In genomic region chr9:90556897-90557296, GRCh38 we compare ENCODE assay signal across 23 cellular contexts.
A peak's percentile ranks its signal among the peaks of the same experiment; 100 is the strongest.
DNase-seq lines count a peak whose midpoint lies in the region; ATAC-seq, FAIRE-seq and TF ChIP-seq lines count a peak whose summit lies in the region.
"Had no signal": no experiment of that assay in that cellular context is flagged by ENCODE, and none has a peak within 500 bp of the region (broad histone marks: within the 10 kb centered on the region; RNA-seq: fewer than 3 reads in every experiment).

No MANE protein-coding gene starts in this region.

- peak; percentile 56; the same call in 1 of the 3 replicates for ATAC-seq in RWPE2 (ENCODE audit: low read depth)
- no peak for ATAC-seq in foreskin keratinocyte
- ATAC-seq: K562, Right ventricle myocardium inferior had no signal

- H3K4me1 ChIP-seq in RWPE2 (ENCODE audit: insufficient read depth, poor library complexity, severe bottlenecking) (no peaks in the 10 kb centered on the region), foreskin keratinocyte (no peaks in the 10 kb centered on the region)

- no peaks in the 10 kb centered on the region for H3K27me3 ChIP-seq in RWPE2 (ENCODE audit: insufficient read depth, poor library complexity, severe bottlenecking)
- H3K27me3 ChIP-seq in foreskin keratinocyte: no peaks in the 10 kb centered on the region

- no peaks in the 10 kb centered on the region for H3K9me3 ChIP-seq in RWPE2 (ENCODE audit: severe bottlenecking)

- FAIRE-seq in GM19239 (lab: Jason Lieb, UNC): no peak
- FAIRE-seq: A204.1, K562 had no signal

- H3K27ac ChIP-seq in RWPE2 (ENCODE audit: poor library complexity, severe bottlenecking) (no peak overlapping the region), foreskin keratinocyte (no peak overlapping the region)
- H3K27ac ChIP-seq: HL-60 had no signal

- TF ChIP-seq CTCF in RWPE2 (IDR thresholded peaks at IDR 0.05; ENCODE audit: poor library complexity, severe bottlenecking) (no peak), GM13976 (IDR thresholded peaks at IDR 0.05; ENCODE audit: borderline replicate concordance, control extremely low read depth, extremely low read depth, insufficient read depth, missing control alignments) (no peak), foreskin keratinocyte (conservative IDR thresholded peaks at IDR 0.05) (no peak)

- no peak overlapping the region for H3K4me3 ChIP-seq in RWPE2 (ENCODE audit: severe bottlenecking)
- H3K4me3 ChIP-seq: K562 had no signal

- in situ Hi-C loops in GM13976 (cut with MboI; ENCODE audit: low sequenced_read_pairs, unreplicated experiment): no loop called here

- H3K36me3 ChIP-seq in RWPE2 (ENCODE audit: low read depth): no peaks in the 10 kb centered on the region

- DNase-seq in COLO668 (lab: John Stamatoyannopoulos, UW; ENCODE audit: unreplicated experiment): peak; percentile 44
- peak; percentile 83 for DNase-seq in DMS53 treated with DMSO at 0.1 percent for 48 hours (lab: John Stamatoyannopoulos, UW; ENCODE audit: unreplicated experiment)
- peak; percentile 78 for DNase-seq in NCI-H69 (lab: John Stamatoyannopoulos, UW)
- DNase-seq in RWPE2 (ENCODE audit: low spot score): no peak
- no peak for DNase-seq in GM13976 (ENCODE audit: low spot score)
- DNase-seq in GM19239 (ENCODE audit: insufficient read length, low spot score): no peak
- DNase-seq in NCI-H524 (lab: John Stamatoyannopoulos, UW): no peak
- no peak for DNase-seq in foreskin keratinocyte
- DNase-seq: Calu3; CD4-positive, alpha-beta T cell; DMS79 treated with DMSO at 0.1 percent for 48 hours; H7; HFFc6; NCI-H1105 treated with DMSO at 0.1 percent for 48 hours; NCI-H187; NCI-H446; NCI-H774; SW 1271; T-helper 2 cell had no signal

Comparison
In these comparisons a context has a peak if more than half of its experiments do, and no peak if none do; other contexts are left out.
1. DNase-seq: peak in COLO668 (single experiment), DMS53 treated with DMSO at 0.1 percent for 48 hours (single experiment) and NCI-H69 (single experiment); none in RWPE2 (single experiment), GM13976 (single experiment), GM19239 (single experiment), NCI-H524 (0 of 2) and foreskin keratinocyte (0 of 2).